ENCODE assay signal across 28 cellular contexts in the genomic region with DNA sequence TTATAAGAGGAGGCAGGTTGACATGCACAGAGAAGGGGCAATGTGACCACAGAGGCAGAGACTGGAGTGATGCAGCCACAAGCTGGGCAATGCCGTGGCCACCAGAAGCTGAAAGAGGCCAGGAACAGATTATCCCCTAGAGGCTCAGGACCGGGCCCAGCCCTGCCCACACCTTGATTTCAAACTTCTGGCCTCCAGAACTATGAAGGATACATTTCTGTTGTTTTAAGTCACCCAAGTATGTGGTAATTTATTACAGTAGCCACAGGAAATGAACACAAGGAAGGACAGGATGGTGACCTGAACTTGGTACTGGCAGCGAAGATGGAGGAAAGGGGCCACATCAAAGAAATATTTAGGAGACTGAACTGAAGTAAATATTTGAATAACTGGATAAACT.
A peak's percentile ranks its signal among the peaks of the same experiment; 100 is the strongest.
DNase-seq lines count a peak whose midpoint lies in the region; ATAC-seq, FAIRE-seq and TF ChIP-seq lines count a peak whose summit lies in the region.
"Had no signal": no experiment of that assay in that cellular context is flagged by ENCODE, and none has a peak within 500 bp of the region (broad histone marks: within the 10 kb centered on the region; RNA-seq: fewer than 3 reads in every experiment).

No MANE protein-coding gene starts in this region.

- H3K9ac ChIP-seq in PC-3 (ENCODE audit: low read length) (no peak overlapping the region), mesenchymal stem cell (ENCODE audit: low read length) (no peak overlapping the region)
- H3K9ac ChIP-seq: BLaER1, GM23248, KMS-11 had no signal

- H2AK5ac ChIP-seq in mesenchymal stem cell (ENCODE audit: low read length, severe bottlenecking) = peak overlapping the region; percentile 29

- no peaks in the 10 kb centered on the region for H4K20me1 ChIP-seq in PC-3 (ENCODE audit: low read length)
- H4K20me1 ChIP-seq: BLaER1 had no signal

- POLR2A ChIA-PET in PC-3 (lab: Charles Lee; ENCODE audit: unreplicated experiment) = no interaction called here

- no peak overlapping the region for H3K4me3 ChIP-seq in PC-3 (ENCODE audit: low read length)
- no peak overlapping the region for H3K4me3 ChIP-seq in bronchial epithelial cell (ENCODE audit: low read depth, low read length)
- no peak overlapping the region for H3K4me3 ChIP-seq in mesenchymal stem cell (ENCODE audit: insufficient read depth in 1 of 2, low read depth in 1 of 2, low read length in 2 of 2)
- H3K4me3 ChIP-seq: BLaER1, esophagus squamous epithelium, GM23248, lower lobe of right lung, Peyer's patch, tibial nerve had no signal

- H3K79me1 ChIP-seq in mesenchymal stem cell (replicated peaks; ENCODE audit: low read length, poor library complexity, severe bottlenecking) = peaks cover 2% of the 10 kb centered on the region

- BruUV-seq in PC-3 (replicated peaks; lab: Mats Ljungman, UMichigan) = no TSS peak

- H3K79me2 ChIP-seq in PC-3 (ENCODE audit: low read length) = no peaks in the 10 kb centered on the region

- peak overlapping the region; percentile 38 for H4K8ac ChIP-seq in mesenchymal stem cell (ENCODE audit: low read length)

- no peak overlapping the region for H2BK12ac ChIP-seq in mesenchymal stem cell (ENCODE audit: low read length in 2 of 2)

- no peak overlapping the region for H4K91ac ChIP-seq in mesenchymal stem cell (ENCODE audit: low read length)

- H2BK5ac ChIP-seq in mesenchymal stem cell (ENCODE audit: low read depth, low read length, poor library complexity, severe bottlenecking) = no peak overlapping the region

- H3K9me3 ChIP-seq in PC-3 (ENCODE audit: low read length) = no peaks in the 10 kb centered on the region
- no peaks in the 10 kb centered on the region for H3K9me3 ChIP-seq in mesenchymal stem cell (ENCODE audit: control insufficient read depth, low read length)
- H3K9me3 ChIP-seq: BLaER1, esophagus squamous epithelium, lower lobe of right lung, Peyer's patch, tibial nerve had no signal

- no peak for TF ChIP-seq CTCF in PC-3 (conservative IDR thresholded peaks at IDR 0.05; ENCODE audit: low read depth, low read length)
- no peak for TF ChIP-seq CTCF in bronchial epithelial cell (IDR thresholded peaks at IDR 0.05; ENCODE audit: insufficient read depth, low read length, severe bottlenecking)

- H2AFZ ChIP-seq in PC-3 (ENCODE audit: low read length) (no peak overlapping the region), mesenchymal stem cell (ENCODE audit: low read depth, low read length) (no peak overlapping the region)
- H2AFZ ChIP-seq: GM23248 had no signal

- 91% methylated on average over 1 of the region's 3 CpGs for WGBS in mesenchymal stem cell

- H3K27ac ChIP-seq in PC-3 (ENCODE audit: low read length) (no peak overlapping the region), mesenchymal stem cell (ENCODE audit: low read length, poor library complexity, severe bottlenecking) (no peak overlapping the region)
- H3K27ac ChIP-seq: BLaER1, esophagus squamous epithelium, GM23248, KMS-11, lower lobe of right lung, Peyer's patch, tibial nerve had no signal

- peaks cover 6% of the 10 kb centered on the region for H3K4me1 ChIP-seq in PC-3 (ENCODE audit: insufficient read depth, low read length)
- H3K4me1 ChIP-seq in mesenchymal stem cell (ENCODE audit: control insufficient read depth, insufficient read depth, low read depth, low read length) = peaks cover 9% of the 10 kb centered on the region
- H3K4me1 ChIP-seq: BLaER1, esophagus squamous epithelium, lower lobe of right lung, Peyer's patch, tibial nerve had no signal

- CTCF ChIA-PET in PC-3 (lab: Charles Lee) = no interaction called here

- peak overlapping the region; percentile 17 for H2BK15ac ChIP-seq in mesenchymal stem cell (ENCODE audit: low read depth, poor library complexity, severe bottlenecking)

- no peaks in the 10 kb centered on the region for H3F3A ChIP-seq in PC-3 (ENCODE audit: low read length, unreplicated experiment)

- peak overlapping the region in 1 of 2 experiments; percentile 83 for H3K23ac ChIP-seq in mesenchymal stem cell (ENCODE audit: low read length in 2 of 2)

- H3K14ac ChIP-seq in mesenchymal stem cell (ENCODE audit: low read length in 2 of 2) = no peak overlapping the region

- no peak overlapping the region for H3K18ac ChIP-seq in mesenchymal stem cell (ENCODE audit: low read depth in 1 of 2, low read length in 2 of 2)

- peak; percentile 72 for ATAC-seq in PC-3
- ATAC-seq in GM19023 (IDR thresholded peaks at IDR 0.05; ENCODE audit: unreplicated experiment) = no peak
- ATAC-seq: activated naive CD8-positive, alpha-beta T cell treated with anti-CD3 and anti-CD28 coated beads, Interleukin-2, amount 50 U/mL, for 24 hours; activated T-cell treated with anti-CD3 and anti-CD28 coated beads, Interleukin-2, amount 50 U/mL, for 72 hours; lower lobe of right lung; T-cell had no signal

- no peak for FAIRE-seq in bronchial epithelial cell (lab: Jason Lieb, UNC)

- no peaks in the 10 kb centered on the region for H3K9me2 ChIP-seq in PC-3 (replicated peaks; ENCODE audit: low read length)

- H3K4me2 ChIP-seq in PC-3 (ENCODE audit: low read length) (no peak overlapping the region), mesenchymal stem cell (ENCODE audit: low read length, poor library complexity, severe bottlenecking) (no peak overlapping the region)
- H3K4me2 ChIP-seq: BLaER1, KMS-11 had no signal

- H3K4ac ChIP-seq in mesenchymal stem cell (ENCODE audit: low read depth in 1 of 2, low read length in 2 of 2) = peak overlapping the region in 1 of 2 experiments; percentile 50

- H3K36me3 ChIP-seq in PC-3 (ENCODE audit: low read depth, low read length) = no peaks in the 10 kb centered on the region; the same call in 1 of the 2 replicates
- no peaks in the 10 kb centered on the region for H3K36me3 ChIP-seq in bronchial epithelial cell (ENCODE audit: control insufficient read depth, insufficient read depth, low read length)
- H3K36me3 ChIP-seq in mesenchymal stem cell (ENCODE audit: control insufficient read depth in 1 of 2, insufficient read depth in 2 of 2, low read depth in 1 of 2, low read length in 2 of 2) = peaks cover 5 to 6% of the 10 kb centered on the region in 2 experiments
- H3K36me3 ChIP-seq: BLaER1, esophagus squamous epithelium, lower lobe of right lung, Peyer's patch had no signal

- H3K27me3 ChIP-seq in PC-3 (ENCODE audit: low read length) (no peaks in the 10 kb centered on the region), bronchial epithelial cell (ENCODE audit: control insufficient read depth, insufficient read depth, low read length) (no peaks in the 10 kb centered on the region), mesenchymal stem cell (ENCODE audit: control insufficient read depth in 1 of 2, insufficient read depth in 1 of 2, low read length in 2 of 2) (no peaks in the 10 kb centered on the region)
- H3K27me3 ChIP-seq: BLaER1, esophagus squamous epithelium, Peyer's patch, tibial nerve had no signal

- intact Hi-C loops in PC-3 (cut with micrococcal nuclease) = no loop called here

- no peak overlapping the region for H2BK120ac ChIP-seq in mesenchymal stem cell (ENCODE audit: low read depth, low read length)

- DNase-seq in EH (ENCODE audit: low read depth) = peak; percentile 13
- peak; percentile 13 for DNase-seq in PC-3
- DNase-seq in bronchial epithelial cell (ENCODE audit: low read depth) = peak; percentile 12
- no peak for DNase-seq in mesenchymal stem cell
- DNase-seq in NCI-H2029 (lab: John Stamatoyannopoulos, UW) = no peak
- DNase-seq in kidney glomerular epithelial cell (lab: John Stamatoyannopoulos, UW) = no peak
- DNase-seq in activated effector memory CD4-positive, alpha-beta T cell treated with anti-CD3 and anti-CD28 coated beads, Interleukin-2, amount 50 U/mL, for 16 hours = no peak
- DNase-seq: activated B cell treated with CpG ODN at 0.5 μM for 24 hours; activated CD4-positive, alpha-beta T cell treated with anti-CD3 and anti-CD28 coated beads, Interleukin-2, amount 50 U/mL, for 1 hour; activated naive CD4-positive, alpha-beta T cell; activated naive CD8-positive, alpha-beta T cell treated with anti-CD3 and anti-CD28 coated beads, Interleukin-2, amount 50 U/mL, for 24 hours; activated T-cell treated with anti-CD3 and anti-CD28 coated beads, Interleukin-2, amount 50 U/mL, for 72 hours; central memory CD4-positive, alpha-beta T cell; cortex of kidney; esophagus squamous epithelium; foreskin melanocyte; GM23248; lower lobe of right lung; NCI-H2081 treated with DMSO at 0.1 percent for 48 hours; NCI-H2227 treated with DMSO at 0.1 percent for 48 hours; NCI-H526 treated with DMSO at 0.1 percent for 48 hours; Peyer's patch; stimulated activated CD4-positive, alpha-beta T cell treated with anti-CD3 and anti-CD28 coated beads, Interleukin-4, amount 100 ng/mL, for 1 hour; T-cell had no signal

Comparison
In these comparisons a context has a peak if more than half of its experiments do, and no peak if none do; other contexts are left out.
1. DNase-seq: peak in EH (single experiment), PC-3 (single experiment) and bronchial epithelial cell (single experiment); none in mesenchymal stem cell (single experiment), NCI-H2029 (single experiment), kidney glomerular epithelial cell (single experiment) and activated effector memory CD4-positive, alpha-beta T cell treated with anti-CD3 and anti-CD28 coated beads, Interleukin-2, amount 50 U/mL, for 16 hours (single experiment).